20 cellular contexts compared by ENCODE assay signal in the genomic region with DNA sequence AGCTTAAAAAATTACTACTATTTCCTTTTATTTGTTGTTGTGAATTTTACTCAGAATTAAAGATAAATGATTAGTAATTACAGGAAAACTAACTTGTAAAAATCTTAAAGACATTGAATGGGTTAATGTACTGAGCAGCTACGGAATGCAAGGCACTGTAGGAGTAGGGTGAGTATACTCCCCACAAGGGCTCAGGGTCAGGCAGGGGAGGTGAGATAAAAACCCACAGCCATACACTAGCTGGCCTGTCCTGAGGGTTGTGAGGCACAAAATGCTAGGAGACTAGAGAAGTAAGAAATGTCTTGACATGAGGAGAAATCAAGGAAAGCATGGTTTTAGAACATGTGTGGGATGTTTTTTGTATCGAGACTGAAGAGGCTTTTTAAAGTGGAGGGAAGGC. TPM values are rescaled to one million over a fixed set of nuclear protein-coding genes. Genes with fewer than 3 reads are reported as not detected.
DNase-seq lines count a peak whose midpoint lies in the region; ATAC-seq, FAIRE-seq and TF ChIP-seq lines count a peak whose summit lies in the region.
"Had no signal": no experiment of that assay in that cellular context is flagged by ENCODE, and none has a peak within 500 bp of the region (broad histone marks: within the 10 kb centered on the region; RNA-seq: fewer than 3 reads in every experiment).

No MANE protein-coding gene starts in this region.

- dilution Hi-C loops in mammary epithelial cell (cut with HindIII; ENCODE audit: low sequenced_read_pairs) = no loop called here

- H3K79me2 ChIP-seq in mammary epithelial cell (ENCODE audit: insufficient read depth, low read length) (no peaks in the 10 kb centered on the region), astrocyte (ENCODE audit: insufficient read depth, low read length) (no peaks in the 10 kb centered on the region)

- no peaks in the 10 kb centered on the region for H3K9me3 ChIP-seq in mammary epithelial cell (replicated peaks; ENCODE audit: insufficient read depth, low read length)
- H3K9me3 ChIP-seq in astrocyte (ENCODE audit: insufficient read depth, low read depth, low read length) = no peaks in the 10 kb centered on the region
- no peaks in the 10 kb centered on the region for H3K9me3 ChIP-seq in ovary
- H3K9me3 ChIP-seq: MG63, Peyer's patch had no signal

- H3K27me3 ChIP-seq in mammary epithelial cell (ENCODE audit: insufficient read depth, low read length) = no peaks in the 10 kb centered on the region
- no peaks in the 10 kb centered on the region for H3K27me3 ChIP-seq in astrocyte (ENCODE audit: insufficient read depth, low read length)
- H3K27me3 ChIP-seq in ovary = no peaks in the 10 kb centered on the region
- H3K27me3 ChIP-seq: MG63, Peyer's patch had no signal

- intact Hi-C loops in mammary epithelial cell (cut with micrococcal nuclease) = no loop called here
- intact Hi-C loops in MCF 10A (cut with micrococcal nuclease) = no loop called here
- intact Hi-C loops in ovary (cut with DNase I) = no loop called here

- CTCF ChIA-PET in mammary epithelial cell (lab: Charles Lee; ENCODE audit: low non-redundant PET) = no interaction called here
- CTCF ChIA-PET in MCF 10A (lab: Yijun Ruan, JAX) = no interaction called here

- H3K4me1 ChIP-seq in mammary epithelial cell (ENCODE audit: insufficient read depth, low read length) = peaks cover 8% of the 10 kb centered on the region
- no peaks in the 10 kb centered on the region for H3K4me1 ChIP-seq in astrocyte (ENCODE audit: insufficient read depth, low read length)
- no peaks in the 10 kb centered on the region for H3K4me1 ChIP-seq in ovary (ENCODE audit: insufficient read depth)

- H3K4me3 ChIP-seq in mammary epithelial cell (replicated peaks in 1 of 3; ENCODE audit: insufficient read depth in 1 of 3, low read depth in 2 of 3, low read length in 3 of 3) (no peak overlapping the region), astrocyte (ENCODE audit: insufficient read depth, low read depth, low read length) (no peak overlapping the region), fibroblast of villous mesenchyme (ENCODE audit: low read depth, low read length) (no peak overlapping the region), ovary (no peak overlapping the region)
- H3K4me3 ChIP-seq: MG63, Peyer's patch had no signal

- H3K9ac ChIP-seq in mammary epithelial cell (ENCODE audit: insufficient read depth, low read length) (no peak overlapping the region), astrocyte (ENCODE audit: low read length) (no peak overlapping the region)

- H3K36me3 Mint-ChIP-seq in MCF 10A (ENCODE audit: insufficient read depth, unreplicated experiment) = peaks cover 39% of the 10 kb centered on the region
- H3K36me3 Mint-ChIP-seq in astrocyte (ENCODE audit: low read depth, unreplicated experiment) = peaks cover 3% of the 10 kb centered on the region

- WGBS in mammary epithelial cell (ENCODE audit: low coverage, missing lambda C conversion rate) = 97% methylated on average over 2 of the region's 2 CpGs
- WGBS in ovary, 3 donors = 9 to 22% (median 17%) methylated on average over 2 of the region's 2 CpGs

- H3K36me3 ChIP-seq in mammary epithelial cell (ENCODE audit: insufficient read depth, low read length) (no peaks in the 10 kb centered on the region), astrocyte (ENCODE audit: insufficient read depth, low read length) (no peaks in the 10 kb centered on the region), ovary (no peaks in the 10 kb centered on the region)
- H3K36me3 ChIP-seq: Peyer's patch had no signal

- POLR2A ChIA-PET in MCF 10A (lab: Yijun Ruan, JAX) = no interaction called here

- no peak overlapping the region for H3K4me2 ChIP-seq in mammary epithelial cell (ENCODE audit: insufficient read depth, low read depth, low read length)
- peak overlapping the region; percentile 18 for H3K4me2 ChIP-seq in astrocyte (ENCODE audit: low read length)

- no peak for TF ChIP-seq CTCF in mammary epithelial cell (conservative IDR thresholded peaks at IDR 0.05 in 1 of 2, IDR thresholded peaks at IDR 0.05 in 1 of 2; ENCODE audit: extremely low read depth in 1 of 2, insufficient read depth in 1 of 2, low read depth in 1 of 2, low read length in 2 of 2)
- TF ChIP-seq CTCF in MCF 10A (IDR thresholded peaks at IDR 0.05; ENCODE audit: unreplicated experiment) = no peak
- no peak for TF ChIP-seq CTCF in astrocyte (IDR thresholded peaks at IDR 0.05; ENCODE audit: insufficient read depth, low read depth, low read length)
- TF ChIP-seq CTCF in fibroblast of villous mesenchyme (IDR thresholded peaks at IDR 0.05; ENCODE audit: insufficient read depth, low read depth, low read length) = no peak
- no peak for TF ChIP-seq CTCF in ovary (IDR thresholded peaks at IDR 0.05)

- DNase-seq in mammary epithelial cell (no peak), MCF 10A (ENCODE audit: unreplicated experiment) (no peak), astrocyte (ENCODE audit: low read depth) (peak; percentile 52), fibroblast of villous mesenchyme (ENCODE audit: low read depth) (peak; percentile 16), ovary (no peak), GM19240 (ENCODE audit: insufficient read length, low spot score) (no peak)
- DNase-seq in stimulated activated CD4-positive, alpha-beta T cell treated with anti-CD3 and anti-CD28 coated beads, Interleukin-4, amount 100 ng/mL, for 4 hours = no peak
- DNase-seq: DMS 273 treated with DMSO at 0.1 percent for 48 hours, Karpas-422, MG63, NCI-H1048, NCI-H1436, NCI-H2029, NCI-H526, Peyer's patch had no signal

- in situ Hi-C loops in mammary epithelial cell (cut with MboI; ENCODE audit: low sequenced_read_pairs in 2 of 2) = no loop called here

- no peak overlapping the region for H3K27ac Mint-ChIP-seq in MCF 10A (ENCODE audit: low read depth, unreplicated experiment)
- no peak overlapping the region for H3K27ac Mint-ChIP-seq in astrocyte (ENCODE audit: unreplicated experiment)
- H3K27ac Mint-ChIP-seq: B cell had no signal

- BruUV-seq in mammary epithelial cell (replicated peaks; lab: Mats Ljungman, UMichigan) (TSS peak; percentile 19), MCF 10A (replicated peaks; lab: Mats Ljungman, UMichigan) (no TSS peak)

- H3K27me3 Mint-ChIP-seq in MCF 10A (ENCODE audit: insufficient read depth, unreplicated experiment) (no peaks in the 10 kb centered on the region), astrocyte (ENCODE audit: low read depth, unreplicated experiment) (no peaks in the 10 kb centered on the region)

- H3K27ac ChIP-seq in mammary epithelial cell (ENCODE audit: insufficient read depth, low read depth, low read length) (no peak overlapping the region), astrocyte (ENCODE audit: low read depth, low read length) (no peak overlapping the region), ovary (no peak overlapping the region)
- H3K27ac ChIP-seq: 22Rv1, Peyer's patch had no signal

- H3K4me3 Mint-ChIP-seq in MCF 10A (ENCODE audit: unreplicated experiment) (no peak overlapping the region), astrocyte (ENCODE audit: unreplicated experiment) (no peak overlapping the region)
- H3K4me3 Mint-ChIP-seq: B cell had no signal

- H2AFZ ChIP-seq in mammary epithelial cell (ENCODE audit: low read depth, low read length) (no peak overlapping the region), astrocyte (ENCODE audit: low read depth, low read length) (no peak overlapping the region)

- no peak for TF ChIP-seq EP300 in ovary (IDR thresholded peaks at IDR 0.05)

- H4K20me1 ChIP-seq in mammary epithelial cell (ENCODE audit: insufficient read depth, low read length) (no peaks in the 10 kb centered on the region), astrocyte (ENCODE audit: insufficient read depth, low read length) (peaks cover 20% of the 10 kb centered on the region)

- H3K4me1 Mint-ChIP-seq in MCF 10A (ENCODE audit: insufficient read depth, unreplicated experiment) (no peaks in the 10 kb centered on the region), astrocyte (ENCODE audit: low read depth, unreplicated experiment) (peaks cover 10% of the 10 kb centered on the region)

- no peak for ATAC-seq in GM19351 (IDR thresholded peaks at IDR 0.05; ENCODE audit: unreplicated experiment)

- TF ChIP-seq POLR2A in ovary (IDR thresholded peaks at IDR 0.05) = no peak

- H3K9me3 Mint-ChIP-seq in MCF 10A (ENCODE audit: unreplicated experiment) (no peaks in the 10 kb centered on the region), astrocyte (ENCODE audit: unreplicated experiment) (peaks cover 4% of the 10 kb centered on the region)

- no peak for FAIRE-seq in astrocyte (lab: Jason Lieb, UNC)
- FAIRE-seq: GM12891, H54 had no signal

RNA-seq across cellular contexts. Expression of gene ZBED3, which starts 13.4 kb away (rescaled TPM):
- 1 to 10 TPM; 2.8 to 3.2 TPM for total RNA-seq in mammary epithelial cell
- polyA plus RNA-seq in mammary epithelial cell = 0.70 TPM
- polyA minus RNA-seq in mammary epithelial cell = not detected
- 9.8 and 14.8 TPM in 2 replicates for total RNA-seq in MCF 10A (2022)
- total RNA-seq in astrocyte = 6.0 and 7.9 TPM in 2 replicates
- total RNA-seq in fibroblast of villous mesenchyme = 1.3 and 2.6 TPM in 2 replicates
- total RNA-seq in ovary = 10 to 100 TPM in 5 of 7 donors, 1 to 10 TPM in 2; 5.7 to 19.7 (median 15.3) TPM
- polyA plus RNA-seq in ovary = 10 to 100 TPM in 1 of 2 donors, 1 to 10 TPM in 1; 4.3 to 23.9 TPM

RNA-seq across cellular contexts. Expression of gene AGGF1, which starts 43.5 kb away (rescaled TPM):
- total RNA-seq in mammary epithelial cell (10 to 100 TPM; 21.0 to 21.8 TPM), MCF 10A (2022) (19.5 and 21.8 TPM in 2 replicates), astrocyte (18.2 and 19.8 TPM in 2 replicates), fibroblast of villous mesenchyme (19.0 and 20.0 TPM in 2 replicates), ovary (10 to 100 TPM; 12.6 to 22.8 (median 16.9) TPM)
- polyA plus RNA-seq in mammary epithelial cell (9.6 TPM), ovary (10 to 100 TPM in 1 of 2 donors, 1 to 10 TPM in 1; 9.0 to 15.5 TPM)
- polyA minus RNA-seq in mammary epithelial cell = 5.9 TPM

Comparison
In these comparisons a context has a peak if more than half of its experiments do, and no peak if none do; other contexts are left out.
1. DNase-seq: peak in astrocyte (single experiment) and fibroblast of villous mesenchyme (single experiment); none in mammary epithelial cell (single experiment), MCF 10A (single experiment), stimulated activated CD4-positive, alpha-beta T cell treated with anti-CD3 and anti-CD28 coated beads, Interleukin-4, amount 100 ng/mL, for 4 hours (0 of 2), ovary (0 of 5) and GM19240 (single experiment).